Comparison of ENCODE assay signal across 33 cellular contexts in genomic region chr2:11814979-11815510, GRCh38.
"Had no signal": no experiment of that assay in that cellular context is flagged by ENCODE, and none has a peak within 500 bp of the region (broad histone marks: within the 10 kb centered on the region; RNA-seq: fewer than 3 reads in every experiment).

No MANE protein-coding gene starts in this region.

- H3K9me3 Mint-ChIP-seq: activated B cell treated with CpG ODN at 0.5 μM for 24 hours; activated CD8-positive, alpha-beta T cell treated with anti-CD3 and anti-CD28 coated beads for 36 hours; activated naive CD8-positive, alpha-beta T cell treated with anti-CD3 and anti-CD28 coated beads, Interleukin-2, amount 50 U/mL, for 24 hours; activated T-cell treated with anti-CD3 and anti-CD28 coated beads, Interleukin-2, amount 50 U/mL, for 4 hours; activated T-helper 1 cell treated with anti-CD3 and anti-CD28 coated beads, Interleukin-12 subunit alpha, Interleukin-12 subunit beta, Interleukin-2, Interleukin-4 antibody, amounts not matched to agents 30 ng/mL and 10 ng/mL and 1 ng/mL, durations not matched to agents 14 hours and 24 hours and 36 hours; T-helper 1 cell treated with Interleukin-12 subunit alpha and Interleukin-12 subunit beta and Interleukin-4 antibody, amounts not matched to agents 30 μg/mL and 1 μg/mL, for 36 hours had no signal

- H3K27ac ChIP-seq: KMS-11, Peyer's patch, SJSA1, VCaP had no signal

- ATAC-seq: activated CD8-positive, alpha-beta T cell treated with anti-CD3 and anti-CD28 coated beads for 36 hours; activated naive CD8-positive, alpha-beta T cell treated with anti-CD3 and anti-CD28 coated beads, Interleukin-2, amount 50 U/mL, for 24 hours; activated T-cell treated with anti-CD3 and anti-CD28 coated beads, Interleukin-2, amount 50 U/mL, for 4 hours; PC-3 had no signal

- H3K4me3 ChIP-seq: Peyer's patch, SJSA1 had no signal

- H3K27ac Mint-ChIP-seq: activated B cell treated with CpG ODN at 0.5 μM for 24 hours; activated CD8-positive, alpha-beta T cell treated with anti-CD3 and anti-CD28 coated beads for 36 hours; activated naive CD4-positive, alpha-beta T cell treated with anti-CD3 and anti-CD28 coated beads for 36 hours; activated naive CD8-positive, alpha-beta T cell; activated naive CD8-positive, alpha-beta T cell treated with anti-CD3 and anti-CD28 coated beads, Interleukin-2, amount 50 U/mL, for 24 hours; activated T-helper 1 cell treated with anti-CD3 and anti-CD28 coated beads, Interleukin-12 subunit alpha, Interleukin-12 subunit beta, Interleukin-2, Interleukin-4 antibody, amounts not matched to agents 30 ng/mL and 10 ng/mL and 1 ng/mL, durations not matched to agents 14 hours and 24 hours and 36 hours; T-helper 1 cell treated with Interleukin-12 subunit alpha and Interleukin-12 subunit beta and Interleukin-4 antibody, amounts not matched to agents 30 μg/mL and 1 μg/mL, for 36 hours had no signal

- DNase-seq: activated B cell treated with CpG ODN at 0.5 μM for 24 hours; activated CD4-positive, alpha-beta T cell treated with anti-CD3 and anti-CD28 coated beads for 4 hours; activated CD4-positive, alpha-beta T cell treated with anti-CD3 and anti-CD28 coated beads, Interleukin-2, amount 50 U/mL, for 1 hour; activated CD4-positive, CD25-positive, alpha-beta regulatory T cell treated with anti-CD3 and anti-CD28 coated beads, Interleukin-2, amount 50 U/mL, for 72 hours; activated CD8-positive, alpha-beta T cell treated with anti-CD3 and anti-CD28 coated beads for 36 hours; activated gamma-delta T cell treated with Interleukin-2 at 50 U/mL for 16 hours; activated naive CD4-positive, alpha-beta T cell treated with anti-CD3 and anti-CD28 coated beads for 36 hours; activated naive CD8-positive, alpha-beta T cell treated with anti-CD3 and anti-CD28 coated beads, Interleukin-2, amount 50 U/mL, for 24 hours; activated T-cell treated with anti-CD3 and anti-CD28 coated beads for 4 hours; activated T-cell treated with anti-CD3 and anti-CD28 coated beads, Interleukin-2, amount 50 U/mL, for 4 hours; anterior cingulate cortex; MM.1S; MV-4-11; NCI-H1092; NCI-H1436 treated with DMSO at 0.1 percent for 48 hours; NCI-H1694 treated with DMSO at 0.1 percent for 48 hours; NCI-H2029; NCI-H345; NCI-H524 treated with DMSO at 0.1 percent for 48 hours; NK-92 treated with Interleukin-12 subunit alpha and Interleukin-12 subunit beta, amount 100 ng/mL, for 24 hours; PC-3; Peyer's patch; RPMI8226; SHP77 treated with DMSO at 0.1 percent for 48 hours; SK-N-SH; T-helper 9 cell had no signal

- H3K4me3 Mint-ChIP-seq: activated B cell treated with CpG ODN at 0.5 μM for 24 hours; activated CD8-positive, alpha-beta T cell treated with anti-CD3 and anti-CD28 coated beads for 36 hours; activated naive CD4-positive, alpha-beta T cell treated with anti-CD3 and anti-CD28 coated beads for 36 hours; activated naive CD8-positive, alpha-beta T cell; activated naive CD8-positive, alpha-beta T cell treated with anti-CD3 and anti-CD28 coated beads, Interleukin-2, amount 50 U/mL, for 24 hours; activated T-cell treated with anti-CD3 and anti-CD28 coated beads, Interleukin-2, amount 50 U/mL, for 4 hours; activated T-helper 1 cell treated with anti-CD3 and anti-CD28 coated beads, Interleukin-12 subunit alpha, Interleukin-12 subunit beta, Interleukin-2, Interleukin-4 antibody, amounts not matched to agents 30 ng/mL and 10 ng/mL and 1 ng/mL, durations not matched to agents 14 hours and 24 hours and 36 hours; brain; T-helper 1 cell treated with Interleukin-12 subunit alpha and Interleukin-12 subunit beta and Interleukin-4 antibody, amounts not matched to agents 30 μg/mL and 1 μg/mL, for 36 hours had no signal

- H3K4me1 Mint-ChIP-seq: activated B cell treated with CpG ODN at 0.5 μM for 24 hours; activated naive CD8-positive, alpha-beta T cell treated with anti-CD3 and anti-CD28 coated beads, Interleukin-2, amount 50 U/mL, for 24 hours; brain had no signal

- H3K27me3 Mint-ChIP-seq: activated B cell treated with CpG ODN at 0.5 μM for 24 hours; activated CD8-positive, alpha-beta T cell treated with anti-CD3 and anti-CD28 coated beads for 36 hours; activated naive CD8-positive, alpha-beta T cell; activated naive CD8-positive, alpha-beta T cell treated with anti-CD3 and anti-CD28 coated beads, Interleukin-2, amount 50 U/mL, for 24 hours; brain had no signal

- H3K9me3 ChIP-seq: Peyer's patch, SJSA1, SK-N-SH had no signal

- H3K4me1 ChIP-seq: Peyer's patch, SJSA1 had no signal

- H3K27me3 ChIP-seq: Peyer's patch, SJSA1 had no signal
